ENCODE assay signal across 24 cellular contexts in the genomic region with DNA sequence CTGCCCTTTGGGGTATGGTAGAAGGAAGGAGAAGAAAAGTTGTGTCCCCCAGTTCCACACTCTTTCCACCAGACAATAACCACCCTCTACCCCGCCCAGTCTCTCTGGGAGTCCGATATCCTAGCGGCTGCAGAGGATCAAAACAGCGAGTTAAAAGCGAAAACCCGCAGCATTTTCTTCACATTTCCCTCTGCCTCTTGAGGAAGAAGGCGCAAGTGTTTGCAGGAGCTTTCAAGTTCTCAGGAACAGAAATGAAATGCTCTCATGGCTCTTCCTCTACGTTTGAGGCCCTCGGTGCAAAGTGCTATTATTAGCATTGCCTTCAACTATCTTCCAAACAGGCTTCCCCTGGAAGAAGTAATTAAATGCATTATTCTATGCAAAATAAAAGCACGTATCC. TPM values are rescaled to one million over a fixed set of nuclear protein-coding genes. Genes with fewer than 3 reads are reported as not detected.
A peak's percentile ranks its signal among the peaks of the same experiment; 100 is the strongest.
DNase-seq lines count a peak whose midpoint lies in the region; ATAC-seq and TF ChIP-seq lines count a peak whose summit lies in the region.
"Had no signal": no experiment of that assay in that cellular context is flagged by ENCODE, and none has a peak within 500 bp of the region (broad histone marks: within the 10 kb centered on the region; RNA-seq: fewer than 3 reads in every experiment).

No MANE protein-coding gene starts in this region.

- no peak overlapping the region for H3K27ac Mint-ChIP-seq in activated CD8-positive, alpha-beta T cell treated with anti-CD3 and anti-CD28 coated beads for 36 hours
- H3K27ac Mint-ChIP-seq in H9: no peak overlapping the region
- H3K27ac Mint-ChIP-seq: CD4-positive, alpha-beta T cell; GM23338 had no signal

- no peak overlapping the region for H4K8ac ChIP-seq in mesenchymal stem cell (ENCODE audit: low read length)
- H4K8ac ChIP-seq in H9 (replicated peaks; ENCODE audit: insufficient read length, low read depth, low read length): no peak overlapping the region

- no peak overlapping the region for H3K18ac ChIP-seq in mesenchymal stem cell (ENCODE audit: low read depth in 1 of 2, low read length in 2 of 2)
- H3K18ac ChIP-seq in H9 (ENCODE audit: insufficient read length, low read depth, low read length): no peak overlapping the region

- H3K4ac ChIP-seq in mesenchymal stem cell (ENCODE audit: low read depth in 1 of 2, low read length in 2 of 2): no peak overlapping the region
- no peak overlapping the region for H3K4ac ChIP-seq in H9 (ENCODE audit: low read depth, low read length)

- H4K20me1 ChIP-seq in BLaER1 (no peaks in the 10 kb centered on the region), HCT116 (ENCODE audit: insufficient read depth) (no peaks in the 10 kb centered on the region), H9 (ENCODE audit: control insufficient read depth, insufficient read depth, insufficient read length) (no peaks in the 10 kb centered on the region)

- H3K36me3 Mint-ChIP-seq in activated CD8-positive, alpha-beta T cell treated with anti-CD3 and anti-CD28 coated beads for 36 hours (ENCODE audit: low read depth): no peaks in the 10 kb centered on the region
- no peaks in the 10 kb centered on the region for H3K36me3 Mint-ChIP-seq in H9 (ENCODE audit: insufficient read depth in 1 of 3, low read depth in 3 of 3)

- H3K36me3 ChIP-seq in BLaER1: no peaks in the 10 kb centered on the region
- no peaks in the 10 kb centered on the region for H3K36me3 ChIP-seq in HCT116 (ENCODE audit: control insufficient read depth in 1 of 2, insufficient read depth in 2 of 2, low read length in 2 of 2)
- H3K36me3 ChIP-seq in mesenchymal stem cell (ENCODE audit: control insufficient read depth in 1 of 2, insufficient read depth in 2 of 2, low read depth in 1 of 2, low read length in 2 of 2): no peaks in the 10 kb centered on the region
- no peaks in the 10 kb centered on the region for H3K36me3 ChIP-seq in mucosa of descending colon (ENCODE audit: low read depth)
- H3K36me3 ChIP-seq: BE2C had no signal

- no peak overlapping the region for H3K56ac ChIP-seq in H9 (ENCODE audit: insufficient read length, low read depth, low read length)

- CTCF ChIA-PET in HCT116 (lab: Charles Lee) (interaction anchor here (2.0 kb wide), 1 partner anchor 13 kb away, joined by 6 read pairs; no protein-coding TSS in a partner anchor), RWPE1 (lab: Yijun Ruan, JAX) (interaction anchor here (0.5 kb wide), 1 partner anchor 1162 kb away, joined by 3 read pairs; no protein-coding TSS in a partner anchor)
- CTCF ChIA-PET in activated CD8-positive, alpha-beta T cell treated with anti-CD3 and anti-CD28 coated beads for 36 hours (lab: Charles Lee): no interaction called here

- no peak overlapping the region for H4K91ac ChIP-seq in mesenchymal stem cell (ENCODE audit: low read length)
- H4K91ac ChIP-seq in H9 (ENCODE audit: insufficient read length, low read depth, low read length): no peak overlapping the region

- ATAC-seq in HCT116 (no peak), mucosa of descending colon (no peak)
- no peak for ATAC-seq in activated CD8-positive, alpha-beta T cell treated with anti-CD3 and anti-CD28 coated beads for 36 hours
- ATAC-seq: A549, GM23338 had no signal

- no peak for TF ChIP-seq POLR2A in HCT116 (IDR thresholded peaks at IDR 0.05; ENCODE audit: borderline replicate concordance, extremely low read depth, insufficient read depth, insufficient read length)

- RAD21 ChIA-PET in HCT116 (lab: Charles Lee; ENCODE audit: low non-redundant PET in 1 of 2, low total read pairs in 2 of 2, uncharacterized antibody in 2 of 2, unreplicated experiment in 2 of 2): no interaction called here

- H3K23me2 ChIP-seq in H9 (ENCODE audit: insufficient read length, low read depth, low read length, poor library complexity, severe bottlenecking): no peaks in the 10 kb centered on the region

- H3K9ac ChIP-seq in BLaER1 (no peak overlapping the region; the same call in 1 of the 2 replicates), HCT116 (ENCODE audit: low read length) (0 out of 2 replicates have a peak overlapping the region, but pooled peaks have one; percentile 15), mesenchymal stem cell (ENCODE audit: low read length) (no peak overlapping the region), H9 (ENCODE audit: extremely low read depth, insufficient read length, low read length) (no peak overlapping the region)

- H2BK120ac ChIP-seq in mesenchymal stem cell (ENCODE audit: low read depth, low read length) (no peak overlapping the region), H9 (ENCODE audit: low read depth, low read length, poor library complexity, severe bottlenecking) (no peak overlapping the region)

- peaks cover 46% of the 10 kb centered on the region for H3K4me1 Mint-ChIP-seq in activated CD8-positive, alpha-beta T cell treated with anti-CD3 and anti-CD28 coated beads for 36 hours (ENCODE audit: low read depth)
- peaks cover 8 to 9% of the 10 kb centered on the region in 2 experiments for H3K4me1 Mint-ChIP-seq in H9

- no peak for DNase-seq in HCT116 (ENCODE audit: low read depth, low spot score)
- DNase-seq in RWPE1 (ENCODE audit: low spot score): no peak
- peak; percentile 26 for DNase-seq in mesenchymal stem cell
- no peak for DNase-seq in mucosa of descending colon
- no peak for DNase-seq in activated CD8-positive, alpha-beta T cell treated with anti-CD3 and anti-CD28 coated beads for 36 hours
- no peak for DNase-seq in H9
- DNase-seq: BE2C; CD4-positive, alpha-beta T cell; COR-L47; DMS 273 treated with DMSO at 0.1 percent for 48 hours; DMS79 treated with DMSO at 0.1 percent for 48 hours; HCEC 1CT; Karpas-422; NCI-H1417; NCI-H187 treated with DMSO at 0.1 percent for 48 hours; NCI-H2107; NCI-H345; NCI-H524; NCI-H774; NK-92 treated with Interleukin-12 subunit alpha and Interleukin-12 subunit beta, amount 100 ng/mL, for 24 hours; Right ventricle myocardium superior had no signal

- H3T11ph ChIP-seq in H9 (ENCODE audit: low read length): no peak overlapping the region

- H2AFZ ChIP-seq in HCT116 (ENCODE audit: low read depth, low read length, poor library complexity, severe bottlenecking) (no peak overlapping the region), mesenchymal stem cell (ENCODE audit: low read depth, low read length) (no peak overlapping the region), H9 (ENCODE audit: low read length) (no peak overlapping the region)
- H2AFZ ChIP-seq: GM23338 had no signal

- intact Hi-C loops in HCT116 (cut with micrococcal nuclease) (no loop called here), mucosa of descending colon (cut with DNase I, micrococcal nuclease) (no loop called here)
- intact Hi-C loops in activated CD8-positive, alpha-beta T cell treated with anti-CD3 and anti-CD28 coated beads for 36 hours (cut with micrococcal nuclease): loop anchor here (5.0 kb wide), 2 partner anchors 35 to 55 kb away; a partner anchor contains a TSS

- no peak for TF ChIP-seq CTCF in HCT116 (IDR thresholded peaks at IDR 0.05 in 2 of 3, conservative IDR thresholded peaks at IDR 0.05 in 1 of 3; ENCODE audit: borderline replicate concordance in 1 of 3, insufficient read depth in 1 of 3, low read depth in 2 of 3, low read length in 2 of 3)
- no peak for TF ChIP-seq CTCF in RWPE1 (conservative IDR thresholded peaks at IDR 0.05; ENCODE audit: low read depth)
- no peak for TF ChIP-seq CTCF in mucosa of descending colon (IDR thresholded peaks at IDR 0.05)
- TF ChIP-seq CTCF in activated CD8-positive, alpha-beta T cell treated with anti-CD3 and anti-CD28 coated beads for 36 hours (IDR thresholded peaks at IDR 0.05): no peak
- no peak for TF ChIP-seq CTCF in H9 (conservative IDR thresholded peaks at IDR 0.05)

- H3K4me1 ChIP-seq in BLaER1: peaks cover 100% of the 10 kb centered on the region
- H3K4me1 ChIP-seq in HCT116 (ENCODE audit: control insufficient read depth in 1 of 2, insufficient read depth in 2 of 2, low read length in 2 of 2): peaks cover 16 to 69% of the 10 kb centered on the region in 2 experiments
- peaks cover 33% of the 10 kb centered on the region for H3K4me1 ChIP-seq in mesenchymal stem cell (ENCODE audit: control insufficient read depth, insufficient read depth, low read depth, low read length)
- H3K4me1 ChIP-seq in mucosa of descending colon (ENCODE audit: low read depth): no peaks in the 10 kb centered on the region
- H3K4me1 ChIP-seq in H9 (ENCODE audit: insufficient read depth, low read length): no peaks in the 10 kb centered on the region; the same call in 1 of the 2 replicates

- H3K27me3 ChIP-seq in BLaER1 (no peaks in the 10 kb centered on the region), HCT116 (ENCODE audit: insufficient read depth, low read length) (no peaks in the 10 kb centered on the region), mesenchymal stem cell (ENCODE audit: control insufficient read depth in 1 of 2, insufficient read depth in 1 of 2, low read length in 2 of 2) (peaks cover 37 to 48% of the 10 kb centered on the region in 2 experiments), H9 (ENCODE audit: insufficient read depth, low read length) (no peaks in the 10 kb centered on the region; the same call in 1 of the 2 replicates)
- H3K27me3 ChIP-seq: BE2C had no signal

- H3K9me3 Mint-ChIP-seq in activated CD8-positive, alpha-beta T cell treated with anti-CD3 and anti-CD28 coated beads for 36 hours: no peaks in the 10 kb centered on the region
- no peaks in the 10 kb centered on the region for H3K9me3 Mint-ChIP-seq in H9
- H3K9me3 Mint-ChIP-seq: CD4-positive, alpha-beta T cell; GM23338 had no signal

- no peak overlapping the region for H3K4me3 Mint-ChIP-seq in activated CD8-positive, alpha-beta T cell treated with anti-CD3 and anti-CD28 coated beads for 36 hours
- H3K4me3 Mint-ChIP-seq in H9: no peak overlapping the region
- H3K4me3 Mint-ChIP-seq: CD4-positive, alpha-beta T cell; GM23338 had no signal

- H2BK5ac ChIP-seq in mesenchymal stem cell (ENCODE audit: low read depth, low read length, poor library complexity, severe bottlenecking) (no peak overlapping the region), H9 (ENCODE audit: insufficient read length, low read length) (no peak overlapping the region)

- no peaks in the 10 kb centered on the region for H3K79me2 ChIP-seq in HCT116 (ENCODE audit: insufficient read depth, low read length)
- H3K79me2 ChIP-seq in H9 (ENCODE audit: insufficient read depth, low read length): no peaks in the 10 kb centered on the region

- no TSS peak for BruUV-seq in HCT116 (replicated peaks; lab: Mats Ljungman, UMichigan)

- H2BK12ac ChIP-seq in mesenchymal stem cell (ENCODE audit: low read length in 2 of 2) (no peak overlapping the region), H9 (ENCODE audit: insufficient read length, low read depth, low read length) (no peak overlapping the region)

- H3K4me3 ChIP-seq in BLaER1 (no peak overlapping the region), HCT116 (replicated peaks in 1 of 2; ENCODE audit: low read depth in 1 of 2, low read length in 2 of 2) (no peak overlapping the region), mesenchymal stem cell (ENCODE audit: insufficient read depth in 1 of 2, low read depth in 1 of 2, low read length in 2 of 2) (no peak overlapping the region), mucosa of descending colon (no peak overlapping the region)
- H3K4me3 ChIP-seq: A549, GM23338 had no signal

- TF ChIP-seq RAD21 in HCT116 (IDR thresholded peaks at IDR 0.05; ENCODE audit: low read depth): no peak

- no peaks in the 10 kb centered on the region for H3K79me1 ChIP-seq in mesenchymal stem cell (replicated peaks; ENCODE audit: low read length, poor library complexity, severe bottlenecking)
- H3K79me1 ChIP-seq in H9 (ENCODE audit: insufficient read depth, low read depth, low read length, poor library complexity, severe bottlenecking): no peaks in the 10 kb centered on the region

- WGBS in mesenchymal stem cell: 89% methylated on average over 8 of the region's 10 CpGs
- no CpG with 5 or more reads among the region's 10 CpGs for WGBS in H9 (ENCODE audit: extremely low coverage, insufficient read length, low lambda C conversion rate)

- H3K14ac ChIP-seq in mesenchymal stem cell (ENCODE audit: low read length in 2 of 2) (no peak overlapping the region), H9 (ENCODE audit: insufficient read depth, low read length) (no peak overlapping the region)

- no peaks in the 10 kb centered on the region for H3K27me3 Mint-ChIP-seq in activated CD8-positive, alpha-beta T cell treated with anti-CD3 and anti-CD28 coated beads for 36 hours
- H3K27me3 Mint-ChIP-seq in H9 (ENCODE audit: low read depth): peaks cover 5% of the 10 kb centered on the region
- H3K27me3 Mint-ChIP-seq: CD4-positive, alpha-beta T cell had no signal

- H3K9me3 ChIP-seq in BLaER1 (no peaks in the 10 kb centered on the region), HCT116 (ENCODE audit: control insufficient read depth in 1 of 2, insufficient read depth in 1 of 2, low read depth in 1 of 2, low read length in 2 of 2) (no peaks in the 10 kb centered on the region), mesenchymal stem cell (ENCODE audit: control insufficient read depth, low read length) (no peaks in the 10 kb centered on the region), mucosa of descending colon (no peaks in the 10 kb centered on the region), H9 (ENCODE audit: control insufficient read depth, low read depth, low read length) (no peaks in the 10 kb centered on the region)
- H3K9me3 ChIP-seq: A549, BE2C had no signal

- H2BK20ac ChIP-seq in H9 (ENCODE audit: low read depth, low read length, poor library complexity, severe bottlenecking): no peak overlapping the region

- H3K9me2 ChIP-seq in HCT116 (ENCODE audit: insufficient read depth): no peaks in the 10 kb centered on the region

- H3K27ac ChIP-seq in BLaER1 (no peak overlapping the region), HCT116 (ENCODE audit: low read depth, low read length) (no peak overlapping the region), RWPE1 (peak overlapping the region; percentile 35; the same call in 1 of the 2 replicates), mesenchymal stem cell (ENCODE audit: low read length, poor library complexity, severe bottlenecking) (no peak overlapping the region), H9 (ENCODE audit: insufficient read length, low read depth, low read length) (no peak overlapping the region)

- POLR2A ChIA-PET in HCT116 (lab: Charles Lee): no interaction called here
- POLR2A ChIA-PET in RWPE1 (lab: Yijun Ruan, JAX; ENCODE audit: low non-redundant PET): no interaction called here
- POLR2A ChIA-PET in activated CD8-positive, alpha-beta T cell treated with anti-CD3 and anti-CD28 coated beads for 36 hours (lab: Charles Lee): no interaction called here

- H3K23ac ChIP-seq in mesenchymal stem cell (ENCODE audit: low read length in 2 of 2) (no peak overlapping the region), H9 (ENCODE audit: insufficient read length, low read depth, low read length) (no peak overlapping the region)

- H3K4me2 ChIP-seq in BLaER1 (peak overlapping the region; percentile 87), HCT116 (ENCODE audit: low read length) (peak overlapping the region; percentile 17; the same call in 1 of the 2 replicates), mesenchymal stem cell (ENCODE audit: low read length, poor library complexity, severe bottlenecking) (no peak overlapping the region), H9 (ENCODE audit: insufficient read depth, insufficient read length, low read length) (no peak overlapping the region)
- H3K4me2 ChIP-seq: A549, GM23338 had no signal

- no peak overlapping the region for H4K5ac ChIP-seq in H9 (ENCODE audit: insufficient read length, low read depth, low read length)

- H2BK15ac ChIP-seq in mesenchymal stem cell (ENCODE audit: low read depth, poor library complexity, severe bottlenecking) (no peak overlapping the region), H9 (ENCODE audit: low read depth, low read length) (no peak overlapping the region)

- H2AK5ac ChIP-seq in mesenchymal stem cell (ENCODE audit: low read length, severe bottlenecking) (no peak overlapping the region), H9 (ENCODE audit: insufficient read length, low read length) (no peak overlapping the region)

RNA-seq across cellular contexts. Expression of a gene that starts 52.2 kb away (rescaled TPM):
- total RNA-seq in HCT116 (2021; ENCODE audit: unreplicated experiment): 27.8 TPM
- polyA plus RNA-seq in HCT116 (2012): 31.0 and 37.5 TPM in 2 replicates
- 64.8 TPM for polyA plus RNA-seq in mesenchymal stem cell (2013, experiment 1 of 2)
- 62.8 TPM for polyA plus RNA-seq in mesenchymal stem cell (2013, experiment 2 of 2)
- 10 to 100 TPM in 2 of 3 donors, 1 to 10 TPM in 1; 5.4 to 13.4 (median 12.1) TPM for total RNA-seq in mucosa of descending colon
- 10 to 100 TPM; 63.7 to 68.1 TPM for total RNA-seq in activated CD8-positive, alpha-beta T cell treated with anti-CD3 and anti-CD28 coated beads for 36 hours
- 28.0 and 31.9 TPM in 2 replicates for total RNA-seq in H9 (2021)

Comparison
In these comparisons a context has a peak if more than half of its experiments do, and no peak if none do; other contexts are left out.
1. H3K4me2 ChIP-seq: peak in BLaER1 (single experiment) and HCT116 (single experiment); none in mesenchymal stem cell (single experiment) and H9 (single experiment).